ENCODE assay signal across 18 cellular contexts in genomic region chr1:171427852-171428471, GRCh38.
"Had no signal": no experiment of that assay in that cellular context is flagged by ENCODE, and none has a peak within 500 bp of the region (broad histone marks: within the 10 kb centered on the region; RNA-seq: fewer than 3 reads in every experiment).

No MANE protein-coding gene starts in this region.

- DNase-seq: activated CD4-positive, alpha-beta memory T cell treated with anti-CD3 and anti-CD28 coated beads, Interleukin-2, amount 10 ng/mL, durations not matched to agents 7 days and 5 days; activated CD4-positive, alpha-beta T cell treated with anti-CD3 and anti-CD28 coated beads, Interleukin-2, amount 10 ng/mL, durations not matched to agents 24 days and 14 days; activated effector memory CD4-positive, alpha-beta T cell treated with anti-CD3 and anti-CD28 coated beads, Interleukin-2, amount 50 U/mL, for 16 hours; activated naive CD4-positive, alpha-beta T cell treated with anti-CD3 and anti-CD28 coated beads, Interleukin-2, amount 10 ng/mL, durations not matched to agents 7 days and 5 days; amygdala; effector memory CD8-positive, alpha-beta T cell; heart left ventricle; nephron progenitor cell; pancreas; SK-N-SH; stimulated activated CD4-positive, alpha-beta T cell treated with anti-CD3 and anti-CD28 coated beads, Interleukin-4, amount 100 ng/mL, for 24 hours; stimulated activated naive CD8-positive, alpha-beta T cell treated with anti-CD3 and anti-CD28 coated beads, Interleukin-15, Interleukin-2, amounts not matched to agents 100 U/mL and 50 U/mL, for 24 hours; T-helper 2 cell had no signal

- H3K9me3 Mint-ChIP-seq: effector memory CD8-positive, alpha-beta T cell had no signal

- H3K4me3 ChIP-seq: cardiac muscle cell, esophagus muscularis mucosa, gastroesophageal sphincter, heart left ventricle, pancreas, tibial nerve had no signal

- H3K27ac ChIP-seq: cardiac muscle cell, esophagus muscularis mucosa, gastroesophageal sphincter, pancreas, tibial nerve had no signal

- H3K4me3 Mint-ChIP-seq: activated CD4-positive, alpha-beta memory T cell treated with anti-CD3 and anti-CD28 coated beads, Interleukin-2, amount 10 ng/mL, durations not matched to agents 7 days and 5 days; activated CD4-positive, alpha-beta T cell treated with anti-CD3 and anti-CD28 coated beads, Interleukin-2, amount 10 ng/mL, durations not matched to agents 24 days and 14 days; activated naive CD4-positive, alpha-beta T cell treated with anti-CD3 and anti-CD28 coated beads, Interleukin-2, amount 10 ng/mL, durations not matched to agents 7 days and 5 days; effector memory CD8-positive, alpha-beta T cell; memory B cell; nephron progenitor cell had no signal

- H3K27me3 ChIP-seq: cardiac muscle cell, esophagus muscularis mucosa, gastroesophageal sphincter, heart left ventricle, pancreas, tibial nerve had no signal

- H3K27ac Mint-ChIP-seq: activated CD4-positive, alpha-beta memory T cell treated with anti-CD3 and anti-CD28 coated beads, Interleukin-2, amount 10 ng/mL, durations not matched to agents 7 days and 5 days; activated CD4-positive, alpha-beta T cell treated with anti-CD3 and anti-CD28 coated beads, Interleukin-2, amount 10 ng/mL, durations not matched to agents 24 days and 14 days; activated naive CD4-positive, alpha-beta T cell treated with anti-CD3 and anti-CD28 coated beads, Interleukin-2, amount 10 ng/mL, durations not matched to agents 7 days and 5 days; effector memory CD8-positive, alpha-beta T cell; memory B cell; nephron progenitor cell had no signal

- H3K36me3 Mint-ChIP-seq: activated naive CD4-positive, alpha-beta T cell treated with anti-CD3 and anti-CD28 coated beads, Interleukin-2, amount 10 ng/mL, durations not matched to agents 7 days and 5 days; memory B cell had no signal

- H3K9me3 ChIP-seq: pancreas, tibial nerve had no signal

- H3K36me3 ChIP-seq: cardiac muscle cell, esophagus muscularis mucosa, gastroesophageal sphincter, heart left ventricle, pancreas, tibial nerve had no signal

- H3K4me1 ChIP-seq: esophagus muscularis mucosa, gastroesophageal sphincter, pancreas had no signal

- H3K4me1 Mint-ChIP-seq: activated CD4-positive, alpha-beta memory T cell treated with anti-CD3 and anti-CD28 coated beads, Interleukin-2, amount 10 ng/mL, durations not matched to agents 7 days and 5 days; activated CD4-positive, alpha-beta T cell treated with anti-CD3 and anti-CD28 coated beads, Interleukin-2, amount 10 ng/mL, durations not matched to agents 24 days and 14 days; activated naive CD4-positive, alpha-beta T cell treated with anti-CD3 and anti-CD28 coated beads, Interleukin-2, amount 10 ng/mL, durations not matched to agents 7 days and 5 days; memory B cell had no signal

- ATAC-seq: effector memory CD8-positive, alpha-beta T cell; gastroesophageal sphincter; pancreas; stimulated activated naive CD8-positive, alpha-beta T cell treated with anti-CD3 and anti-CD28 coated beads, Interleukin-15, Interleukin-2, amounts not matched to agents 100 U/mL and 50 U/mL, for 24 hours had no signal
